Comparison of ENCODE assay signal across 1 cellular context in the genomic region with DNA sequence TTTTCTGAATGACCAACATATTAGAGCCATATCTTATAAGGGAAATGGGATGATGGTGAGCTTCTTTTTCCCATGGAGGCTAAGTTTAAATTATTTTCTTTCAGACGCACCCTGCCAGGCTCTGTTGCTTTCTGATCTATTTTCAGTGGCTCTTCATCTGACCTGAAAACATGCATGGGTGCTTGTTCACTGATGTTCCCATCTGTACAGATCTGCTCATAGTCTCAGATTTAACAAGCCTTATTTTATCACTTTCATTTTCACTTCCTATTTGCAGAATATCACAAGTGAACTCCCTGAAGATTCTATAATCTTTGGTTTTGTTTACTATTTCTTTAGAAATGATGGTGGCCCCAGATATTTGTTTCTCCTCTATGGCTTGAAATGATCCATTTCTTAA.
TF ChIP-seq lines count a peak whose summit lies in the region.

No MANE protein-coding gene starts in this region.

TF ChIP-seq in SK-N-SH treated with all-trans-retinoic acid at 6 μM for 48 hours, 23 proteins besides CTCF, POLR2A, EP300 and RAD21 (continued from another document):
- no peak for TF ChIP-seq TSHZ2 (CRISPR knock-in tag; IDR thresholded peaks at IDR 0.05)
